Comparison of ENCODE assay signal across 10 cellular contexts in the genomic region with DNA sequence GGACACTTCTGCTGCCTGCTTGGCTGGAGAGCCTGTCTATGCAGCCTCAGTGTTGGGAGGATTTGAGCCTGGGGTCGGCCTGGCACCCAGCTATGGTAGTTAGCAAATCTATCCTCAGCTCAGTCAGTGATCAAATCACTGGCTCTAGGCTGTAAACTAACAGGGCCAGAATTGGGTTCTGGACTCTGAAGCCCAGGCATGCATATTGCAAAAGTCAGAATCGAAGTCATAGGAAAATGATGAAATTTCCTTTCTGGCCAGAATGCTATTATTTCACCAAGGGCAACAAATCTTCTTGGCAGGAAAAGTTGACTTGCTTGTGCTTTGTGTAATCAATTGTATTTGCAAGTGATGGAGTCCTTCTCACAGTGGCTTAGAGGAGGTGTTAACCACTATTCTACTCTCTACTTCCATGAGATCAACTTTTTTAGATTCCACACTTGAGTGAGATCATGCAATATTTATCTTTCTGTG.
DNase-seq lines count a peak whose midpoint lies in the region; ATAC-seq and TF ChIP-seq lines count a peak whose summit lies in the region.
"Had no signal": no experiment of that assay in that cellular context is flagged by ENCODE, and none has a peak within 500 bp of the region (broad histone marks: within the 10 kb centered on the region; RNA-seq: fewer than 3 reads in every experiment).

No MANE protein-coding gene starts in this region.

- H3K4me3 Mint-ChIP-seq in effector memory CD8-positive, alpha-beta T cell, result no peak overlapping the region
- H3K4me3 Mint-ChIP-seq: activated CD4-positive, alpha-beta T cell treated with anti-CD3 and anti-CD28 coated beads, Interleukin-2, amount 10 ng/mL, durations not matched to agents 24 days and 14 days; CD4-positive, CD25-positive, alpha-beta regulatory T cell had no signal

- no peaks in the 10 kb centered on the region for H3K27me3 Mint-ChIP-seq in effector memory CD8-positive, alpha-beta T cell
- H3K27me3 Mint-ChIP-seq: activated CD4-positive, alpha-beta T cell treated with anti-CD3 and anti-CD28 coated beads, Interleukin-2, amount 10 ng/mL, durations not matched to agents 24 days and 14 days; CD4-positive, CD25-positive, alpha-beta regulatory T cell had no signal

- H3K4me1 Mint-ChIP-seq in effector memory CD8-positive, alpha-beta T cell (ENCODE audit: low read depth in 2 of 2), result peaks cover 16 to 30% of the 10 kb centered on the region in 2 donors

- no peaks in the 10 kb centered on the region for H3K36me3 Mint-ChIP-seq in effector memory CD8-positive, alpha-beta T cell (ENCODE audit: insufficient read depth)
- H3K36me3 Mint-ChIP-seq: CD4-positive, CD25-positive, alpha-beta regulatory T cell had no signal

- ATAC-seq in effector memory CD8-positive, alpha-beta T cell (replicated peaks), result no peak
- no peak for ATAC-seq in SK-N-SH treated with all-trans-retinoic acid at 6 μM for 48 hours

- H3K27me3 ChIP-seq in OCI-LY3 (ENCODE audit: low read depth, low read length) (no peaks in the 10 kb centered on the region), uterus (no peaks in the 10 kb centered on the region)

- peaks cover 100% of the 10 kb centered on the region for H3K4me1 ChIP-seq in OCI-LY3 (ENCODE audit: low read length)
- peaks cover 0 to 7% of the 10 kb centered on the region in 2 donors for H3K4me1 ChIP-seq in uterus

- no peak overlapping the region; the same call in 1 of the 2 replicates for H3K9ac ChIP-seq in OCI-LY3 (ENCODE audit: low read length)

- no peak for TF ChIP-seq CTCF in OCI-LY3 (IDR thresholded peaks at IDR 0.05; ENCODE audit: low read depth, low read length)
- TF ChIP-seq CTCF in fibroblast of mammary gland (conservative IDR thresholded peaks at IDR 0.05; ENCODE audit: control insufficient read depth, insufficient read depth, low read depth, low read length), result no peak
- no peak for TF ChIP-seq CTCF in uterus (IDR thresholded peaks at IDR 0.05)

- H3K9me3 Mint-ChIP-seq in effector memory CD8-positive, alpha-beta T cell, result no peaks in the 10 kb centered on the region

- no peak for TF ChIP-seq POLR2A in uterus (IDR thresholded peaks at IDR 0.05)

- H3K36me3 ChIP-seq in OCI-LY3 (replicated peaks; ENCODE audit: low read depth, low read length), result no peaks in the 10 kb centered on the region
- H3K36me3 ChIP-seq in uterus, result no peaks in the 10 kb centered on the region

- H3K4me3 ChIP-seq in OCI-LY3 (ENCODE audit: low read length) (no peak overlapping the region), fibroblast of mammary gland (ENCODE audit: control insufficient read depth, low read depth, low read length) (no peak overlapping the region), uterus (no peak overlapping the region)

- no peak overlapping the region for H3K27ac Mint-ChIP-seq in effector memory CD8-positive, alpha-beta T cell
- H3K27ac Mint-ChIP-seq: activated CD4-positive, alpha-beta T cell treated with anti-CD3 and anti-CD28 coated beads, Interleukin-2, amount 10 ng/mL, durations not matched to agents 24 days and 14 days had no signal

- intact Hi-C loops in uterus (cut with DNase I; ENCODE audit: low total_unique reads), result no loop called here

- peak; percentile 45 for DNase-seq in AG08396 (ENCODE audit: low spot score)
- peak; percentile 87 for DNase-seq in fibroblast of mammary gland (ENCODE audit: low read depth)
- DNase-seq in non-pigmented ciliary epithelial cell (ENCODE audit: low read depth), result peak; percentile 32
- DNase-seq in effector memory CD8-positive, alpha-beta T cell, result no peak
- DNase-seq in uterus, result no peak
- DNase-seq in SW480 (ENCODE audit: low spot score), result no peak
- DNase-seq: activated CD4-positive, alpha-beta T cell treated with anti-CD3 and anti-CD28 coated beads, Interleukin-2, amount 10 ng/mL, durations not matched to agents 24 days and 14 days; CD4-positive, CD25-positive, alpha-beta regulatory T cell had no signal

- H4K20me1 ChIP-seq in OCI-LY3 (ENCODE audit: insufficient read depth, low read length), result no peaks in the 10 kb centered on the region

- H2AFZ ChIP-seq in OCI-LY3 (ENCODE audit: low read depth, low read length), result no peak overlapping the region

- H3K9me3 ChIP-seq in OCI-LY3 (ENCODE audit: insufficient read depth, low read length), result no peaks in the 10 kb centered on the region
- H3K9me3 ChIP-seq in uterus, result no peaks in the 10 kb centered on the region

- peaks cover 12% of the 10 kb centered on the region; the same call in 1 of the 2 replicates for H3K79me2 ChIP-seq in OCI-LY3 (ENCODE audit: low read length)

- peak overlapping the region; percentile 91 for H3K27ac ChIP-seq in OCI-LY3 (ENCODE audit: low read length)
- H3K27ac ChIP-seq in uterus, result peak overlapping the region in 1 of 2 donors; percentile 13

- no peak overlapping the region for H3K4me2 ChIP-seq in OCI-LY3 (ENCODE audit: low read length)

TF ChIP-seq in SK-N-SH treated with all-trans-retinoic acid at 6 μM for 48 hours, 23 proteins besides CTCF, POLR2A, EP300 and RAD21:
- TF ChIP-seq CREB5 (CRISPR knock-in tag; IDR thresholded peaks at IDR 0.05; ENCODE audit: low read depth) (no peak), ARNTL (CRISPR knock-in tag; IDR thresholded peaks at IDR 0.05; ENCODE audit: borderline replicate concordance, low read depth) (no peak), ZNF70 (CRISPR knock-in tag; IDR thresholded peaks at IDR 0.05) (no peak)

Comparison
In these comparisons a context has a peak if more than half of its experiments do, and no peak if none do; other contexts are left out.
1. DNase-seq: peak in AG08396 (single experiment), fibroblast of mammary gland (single experiment) and non-pigmented ciliary epithelial cell (single experiment); none in effector memory CD8-positive, alpha-beta T cell (0 of 3), uterus (0 of 2) and SW480 (single experiment).